8 cellular contexts compared by ENCODE assay signal in genomic region chr15:60370804-60371700, GRCh38. TPM values are rescaled to one million over a fixed set of nuclear protein-coding genes. Genes with fewer than 3 reads are reported as not detected.
DNase-seq lines count a peak whose midpoint lies in the region; ATAC-seq and TF ChIP-seq lines count a peak whose summit lies in the region.

No MANE protein-coding gene starts in this region.

- peaks cover 51% of the 10 kb centered on the region for H3K36me3 Mint-ChIP-seq in activated CD4-positive, alpha-beta T cell treated with anti-CD3 and anti-CD28 coated beads, Interleukin-2, amount 10 ng/mL, durations not matched to agents 24 days and 14 days (ENCODE audit: low read depth)

- H2AFZ ChIP-seq in HCT116 (ENCODE audit: low read depth, low read length, poor library complexity, severe bottlenecking), result no peak overlapping the region

- intact Hi-C loops in HCT116 (cut with micrococcal nuclease) (loop anchor here (5.0 kb wide), 1 partner anchor 106 kb away; the partner anchor contains the start of gene ICE2), heart left ventricle (cut with DNase I) (loop anchor here in 1 of 10 donors (2.0 kb wide), 1 partner anchor 22 kb away; no protein-coding TSS in a partner anchor)
- intact Hi-C loops in activated CD4-positive, alpha-beta T cell treated with anti-CD3 and anti-CD28 coated beads, Interleukin-2, amount 10 ng/mL, durations not matched to agents 24 days and 14 days (cut with micrococcal nuclease), result loop anchor here (2.0 kb wide), 1 partner anchor 18 kb away; no protein-coding TSS in a partner anchor

- peak overlapping the region; percentile 93 for H3K27ac ChIP-seq in HCT116 (ENCODE audit: low read depth, low read length)
- peak overlapping the region; percentile 73 to 92 (median 80) for H3K27ac ChIP-seq in heart left ventricle
- peak overlapping the region in 20 of 21 experiments; percentile 5 to 88 (median 80) for H3K27ac ChIP-seq in skin epidermis

- no peaks in the 10 kb centered on the region for H3K27me3 Mint-ChIP-seq in activated CD4-positive, alpha-beta T cell treated with anti-CD3 and anti-CD28 coated beads, Interleukin-2, amount 10 ng/mL, durations not matched to agents 24 days and 14 days

- BruUV-seq in HCT116 (replicated peaks; lab: Mats Ljungman, UMichigan), result TSS peak; percentile 9

- H3K27ac Mint-ChIP-seq in activated CD4-positive, alpha-beta T cell treated with anti-CD3 and anti-CD28 coated beads, Interleukin-2, amount 10 ng/mL, durations not matched to agents 24 days and 14 days, result peak overlapping the region; percentile 97

- H3K9me3 Mint-ChIP-seq in activated CD4-positive, alpha-beta T cell treated with anti-CD3 and anti-CD28 coated beads, Interleukin-2, amount 10 ng/mL, durations not matched to agents 24 days and 14 days, result no peaks in the 10 kb centered on the region

- ATAC-seq in HCT116, result peak; percentile 55
- peak; percentile 63 to 81 (median 76) for ATAC-seq in heart left ventricle

- H3K9me2 ChIP-seq in HCT116 (ENCODE audit: insufficient read depth), result no peaks in the 10 kb centered on the region

- H3K4me3 ChIP-seq in HCT116 (replicated peaks in 1 of 2; ENCODE audit: low read depth in 1 of 2, low read length in 2 of 2) (peak overlapping the region; percentile 11 to 19; a peak in 2 of 4 replicates), heart left ventricle (peak overlapping the region in 1 of 12 donors; percentile 7), skin epidermis (no peak overlapping the region)

- peak overlapping the region; percentile 65 for H3K4me2 ChIP-seq in HCT116 (ENCODE audit: low read length)

- peak; percentile 32; the same call in 1 of the 2 replicates for TF ChIP-seq RAD21 in HCT116 (IDR thresholded peaks at IDR 0.05; ENCODE audit: low read depth)

- peak overlapping the region; percentile 63 for H3K9ac ChIP-seq in HCT116 (ENCODE audit: low read length)

- CTCF ChIA-PET in HCT116 (lab: Charles Lee), result interaction anchor here (1.4 kb wide), 1 partner anchor 150 kb away, joined by 4 read pairs; no protein-coding TSS in a partner anchor

- peaks cover 79% of the 10 kb centered on the region for H3K79me2 ChIP-seq in HCT116 (ENCODE audit: insufficient read depth, low read length)

- peak overlapping the region; percentile 41 for H3K4me3 Mint-ChIP-seq in activated CD4-positive, alpha-beta T cell treated with anti-CD3 and anti-CD28 coated beads, Interleukin-2, amount 10 ng/mL, durations not matched to agents 24 days and 14 days

- TF ChIP-seq CTCF in HCT116 (IDR thresholded peaks at IDR 0.05 in 2 of 3, conservative IDR thresholded peaks at IDR 0.05 in 1 of 3; ENCODE audit: borderline replicate concordance in 1 of 3, insufficient read depth in 1 of 3, low read depth in 2 of 3, low read length in 2 of 3) (peak in 1 of 3 experiments; percentile 22; a peak in 1 of 6 replicates), heart left ventricle (IDR thresholded peaks at IDR 0.05) (no peak), GM10266 (IDR thresholded peaks at IDR 0.05; ENCODE audit: control insufficient read depth, insufficient read depth, low read depth, missing control alignments) (no peak)

- no peaks in the 10 kb centered on the region for H4K20me1 ChIP-seq in HCT116 (ENCODE audit: insufficient read depth)

- POLR2A ChIA-PET in HCT116 (lab: Charles Lee), result interaction anchor here (1.7 to 8.0 kb wide), 4 partner anchors 8 to 27 kb away, joined by 5 to 70 read pairs (median 27); partner anchors contain the start of gene ANXA2

- RAD21 ChIA-PET in HCT116 (lab: Charles Lee; ENCODE audit: low non-redundant PET in 1 of 2, low total read pairs in 2 of 2, uncharacterized antibody in 2 of 2, unreplicated experiment in 2 of 2), result no interaction called here

- no peaks in the 10 kb centered on the region for H3K9me3 ChIP-seq in HCT116 (ENCODE audit: control insufficient read depth in 1 of 2, insufficient read depth in 1 of 2, low read depth in 1 of 2, low read length in 2 of 2)
- H3K9me3 ChIP-seq in heart left ventricle, result no peaks in the 10 kb centered on the region

- no peaks in the 10 kb centered on the region for H3K27me3 ChIP-seq in HCT116 (ENCODE audit: insufficient read depth, low read length)
- no peaks in the 10 kb centered on the region for H3K27me3 ChIP-seq in heart left ventricle

- WGBS in heart left ventricle, 4 donors, result 33 to 47% (median 35%) methylated on average over 13 of the region's 13 CpGs

- peaks cover 26% of the 10 kb centered on the region for H3K4me1 Mint-ChIP-seq in activated CD4-positive, alpha-beta T cell treated with anti-CD3 and anti-CD28 coated beads, Interleukin-2, amount 10 ng/mL, durations not matched to agents 24 days and 14 days

- peaks cover 6 to 42% of the 10 kb centered on the region in 2 experiments; a peak in 3 of 4 replicates for H3K36me3 ChIP-seq in HCT116 (ENCODE audit: control insufficient read depth in 1 of 2, insufficient read depth in 2 of 2, low read length in 2 of 2)
- H3K36me3 ChIP-seq in heart left ventricle, result peaks cover 0 to 77% (median 25%) of the 10 kb centered on the region in 9 donors

- no peak for TF ChIP-seq POLR2A in HCT116 (IDR thresholded peaks at IDR 0.05; ENCODE audit: borderline replicate concordance, extremely low read depth, insufficient read depth, insufficient read length)
- TF ChIP-seq POLR2A in heart left ventricle (IDR thresholded peaks at IDR 0.05), result no peak

- DNase-seq in A172 (ENCODE audit: low spot score), result peak; percentile 99
- DNase-seq in HCT116 (ENCODE audit: low read depth, low spot score), result peak; percentile 97
- DNase-seq in activated CD4-positive, alpha-beta T cell treated with anti-CD3 and anti-CD28 coated beads, Interleukin-2, amount 10 ng/mL, durations not matched to agents 24 days and 14 days, result no peak
- peak in 4 of 5 donors; percentile 65 to 86 (median 76) for DNase-seq in heart left ventricle
- no peak for DNase-seq in GM10266 (ENCODE audit: extremely low spot score)
- no peak for DNase-seq in germinal center (ENCODE audit: low spot score)
- no peak for DNase-seq in mesenteric fat pad (ENCODE audit: low spot score)

- H3K4me1 ChIP-seq in HCT116 (ENCODE audit: control insufficient read depth in 1 of 2, insufficient read depth in 2 of 2, low read length in 2 of 2) (peaks cover 70 to 79% of the 10 kb centered on the region in 2 experiments), heart left ventricle (peaks cover 4 to 77% (median 64%) of the 10 kb centered on the region in 12 donors)

TF ChIP-seq in HCT116, 20 proteins besides CTCF, POLR2A, EP300 and RAD21 (continues in another document):
- TF ChIP-seq EGR1 (IDR thresholded peaks at IDR 0.05; ENCODE audit: low read depth) (peak; percentile 72), YY1 (IDR thresholded peaks at IDR 0.05; ENCODE audit: extremely low read depth, insufficient replicate concordance, low read depth, low read length) (peak; percentile 60), FOSL1 (IDR thresholded peaks at IDR 0.05; ENCODE audit: low read depth) (peak; percentile 98), CBX3 (IDR thresholded peaks at IDR 0.05; ENCODE audit: low read depth) (peak; percentile 91), CEBPB (IDR thresholded peaks at IDR 0.05; ENCODE audit: low read depth) (peak; percentile 89), ZNF274 (IDR thresholded peaks at IDR 0.05; ENCODE audit: low read depth, low read length) (no peak), JUND (IDR thresholded peaks at IDR 0.05) (peak; percentile 100), ZFX (IDR thresholded peaks at IDR 0.05) (no peak), POLR2AphosphoS5 (IDR thresholded peaks at IDR 0.05; ENCODE audit: low read depth, low read length) (peak; percentile 68; the same call in 1 of the 2 replicates), MAX (IDR thresholded peaks at IDR 0.05) (peak; percentile 84), ATF3 (IDR thresholded peaks at IDR 0.05) (peak; percentile 77), SIN3A (IDR thresholded peaks at IDR 0.05; ENCODE audit: low read depth) (peak; percentile 96), ELF1 (IDR thresholded peaks at IDR 0.05; ENCODE audit: borderline replicate concordance, low read depth) (no peak), SRF (IDR thresholded peaks at IDR 0.05; ENCODE audit: low read depth) (peak; percentile 69), EZH2phosphoT487 (IDR thresholded peaks at IDR 0.05; ENCODE audit: borderline replicate concordance) (no peak)

RNA-seq across cellular contexts. Expression of gene ANXA2, which starts 26.7 kb away (rescaled TPM):
- total RNA-seq in A172 (2014; rRNA removed; shearing (Covaris generic)), result 4,320 and 4,475 TPM in 2 replicates
- 1,298 TPM for total RNA-seq in HCT116 (2021; ENCODE audit: unreplicated experiment)
- 1,797 and 1,965 TPM in 2 replicates for polyA plus RNA-seq in HCT116 (2012)
- total RNA-seq in activated CD4-positive, alpha-beta T cell treated with anti-CD3 and anti-CD28 coated beads, Interleukin-2, amount 10 ng/mL, durations not matched to agents 24 days and 14 days, result 214 and 225 TPM in 2 replicates
- 100 to 1,000 TPM; 106 to 523 (median 207) TPM for total RNA-seq in heart left ventricle
- polyA plus RNA-seq in heart left ventricle, result 100 to 1,000 TPM; 135 to 547 TPM
- total RNA-seq in mesenteric fat pad, result 1,205 TPM

Comparison
In these comparisons a context has a peak if more than half of its experiments do, and no peak if none do; other contexts are left out.
1. DNase-seq: peak in A172 (single experiment), HCT116 (single experiment) and heart left ventricle (4 of 5); none in activated CD4-positive, alpha-beta T cell treated with anti-CD3 and anti-CD28 coated beads, Interleukin-2, amount 10 ng/mL, durations not matched to agents 24 days and 14 days (single experiment), GM10266 (single experiment), germinal center (single experiment) and mesenteric fat pad (single experiment).
2. H3K4me3 ChIP-seq: peak in HCT116 (2 of 2); none in skin epidermis (0 of 7).
3. Peak in every context shown above with its lines, with median percentiles within 50 percentile points of each other: H3K27ac ChIP-seq.